ENCODE assay signal across 18 cellular contexts in genomic region chr5:61348437-61348836, GRCh38. TPM values are rescaled to one million over a fixed set of nuclear protein-coding genes. Genes with fewer than 3 reads are reported as not detected.
DNase-seq lines count a peak whose midpoint lies in the region; ATAC-seq and TF ChIP-seq lines count a peak whose summit lies in the region.
"Had no signal": no experiment of that assay in that cellular context is flagged by ENCODE, and none has a peak within 500 bp of the region (broad histone marks: within the 10 kb centered on the region; RNA-seq: fewer than 3 reads in every experiment).

No MANE protein-coding gene starts in this region.

- intact Hi-C loops in A673 (cut with micrococcal nuclease; ENCODE audit: unreplicated experiment): no loop called here
- intact Hi-C loops in left colon (cut with DNase I, micrococcal nuclease): loop anchor here in 1 of 2 donors (10.0 kb wide), 1 partner anchor 56 kb away; no protein-coding TSS in a partner anchor

- peak overlapping the region; percentile 5 for H3K4me2 ChIP-seq in Loucy (ENCODE audit: low read depth, low read length, poor library complexity, severe bottlenecking)
- H3K4me2 ChIP-seq: BLaER1 had no signal

- peaks cover 19% of the 10 kb centered on the region for H4K20me1 ChIP-seq in Loucy (ENCODE audit: insufficient read depth, low read length, poor library complexity, severe bottlenecking)

- DNase-seq in A673 (ENCODE audit: low spot score): no peak
- DNase-seq in NOMO-1 treated with dmso at 0.1 percent for 144 hours (lab: John Stamatoyannopoulos, UW; ENCODE audit: unreplicated experiment): peak; percentile 58
- no peak for DNase-seq in left colon
- DNase-seq in activated T-cell treated with anti-CD3 and anti-CD28 coated beads, Interleukin-2, amount 50 U/mL, for 48 hours: no peak
- DNase-seq in anterior cingulate cortex (lab: John Stamatoyannopoulos, UW): no peak
- no peak for DNase-seq in CD8-positive, alpha-beta memory T cell
- DNase-seq: 8988T, GF-D8, Karpas-422, NCI-H1436, NCI-H2081, NCI-H510A treated with DMSO at 0.1 percent for 48 hours, OCI-M1, RPMI8226, SJCRH30 had no signal

- peak overlapping the region; percentile 2 for H3K27ac ChIP-seq in A673 (ENCODE audit: low read depth, low read length, poor library complexity, severe bottlenecking)
- no peak overlapping the region for H3K27ac ChIP-seq in CD8-positive, alpha-beta memory T cell (ENCODE audit: low read depth, low read length)
- H3K27ac ChIP-seq: BLaER1, SJCRH30 had no signal

- peaks cover 53% of the 10 kb centered on the region for H3K79me2 ChIP-seq in Loucy (ENCODE audit: insufficient read depth, low read length)

- H2AFZ ChIP-seq in Loucy (ENCODE audit: low read length): no peak overlapping the region

- no peak overlapping the region for H3K9ac ChIP-seq in Loucy (ENCODE audit: low read depth, low read length, poor library complexity, severe bottlenecking)
- H3K9ac ChIP-seq: BLaER1 had no signal

- H3F3A ChIP-seq in Loucy (ENCODE audit: low read depth): no peaks in the 10 kb centered on the region

- H3K9me3 ChIP-seq in A673 (ENCODE audit: low read depth, low read length, poor library complexity, severe bottlenecking): no peaks in the 10 kb centered on the region
- no peaks in the 10 kb centered on the region for H3K9me3 ChIP-seq in Loucy (ENCODE audit: insufficient read depth, low read depth, low read length)
- H3K9me3 ChIP-seq in CD8-positive, alpha-beta memory T cell (ENCODE audit: low read length): no peaks in the 10 kb centered on the region
- H3K9me3 ChIP-seq: SJCRH30 had no signal

- H3K4me3 Mint-ChIP-seq in CD8-positive, alpha-beta memory T cell: no peak overlapping the region

- no peaks in the 10 kb centered on the region for H3K9me3 Mint-ChIP-seq in CD8-positive, alpha-beta memory T cell

- no peaks in the 10 kb centered on the region for H3K9me2 ChIP-seq in Loucy (replicated peaks; ENCODE audit: low read depth, low read length)

- TF ChIP-seq CTCF in A673 (conservative IDR thresholded peaks at IDR 0.05; ENCODE audit: low read depth, low read length) (no peak), Loucy (conservative IDR thresholded peaks at IDR 0.05; ENCODE audit: low read length) (no peak)

- BruUV-seq in A673 (replicated peaks; lab: Mats Ljungman, UMichigan): no TSS peak

- no peak overlapping the region for H3K4me3 ChIP-seq in A673 (ENCODE audit: low read depth, low read length, poor library complexity, severe bottlenecking)
- H3K4me3 ChIP-seq in Loucy (ENCODE audit: low read length, poor library complexity, severe bottlenecking): no peak overlapping the region
- no peak overlapping the region for H3K4me3 ChIP-seq in CD8-positive, alpha-beta memory T cell (ENCODE audit: low read length)
- H3K4me3 ChIP-seq: BLaER1, SJCRH30 had no signal

- CTCF ChIA-PET in A673 (lab: Charles Lee): no interaction called here
- CTCF ChIA-PET in CD8-positive, alpha-beta memory T cell (lab: Charles Lee): no interaction called here

- H3K27ac Mint-ChIP-seq in CD8-positive, alpha-beta memory T cell: no peak overlapping the region

- H3K4me1 Mint-ChIP-seq in CD8-positive, alpha-beta memory T cell: peaks cover 40 to 83% (median 59%) of the 10 kb centered on the region in 3 donors

- H3K36me3 Mint-ChIP-seq in CD8-positive, alpha-beta memory T cell: peaks cover 0 to 4% (median 0%) of the 10 kb centered on the region in 3 donors

- POLR2A ChIA-PET in A673 (lab: Charles Lee; ENCODE audit: low non-redundant PET): no interaction called here
- POLR2A ChIA-PET in CD8-positive, alpha-beta memory T cell (lab: Charles Lee): no interaction called here

- peaks cover 93% of the 10 kb centered on the region for H3K4me1 ChIP-seq in A673 (ENCODE audit: insufficient read depth, low read length, poor library complexity, severe bottlenecking)
- H3K4me1 ChIP-seq in Loucy (ENCODE audit: insufficient read depth, low read length, poor library complexity, severe bottlenecking): peaks cover 21% of the 10 kb centered on the region
- H3K4me1 ChIP-seq in CD8-positive, alpha-beta memory T cell (ENCODE audit: insufficient read depth, low read length): no peaks in the 10 kb centered on the region

- ATAC-seq in left colon (peak; percentile 34), GM21360 (IDR thresholded peaks at IDR 0.05; ENCODE audit: unreplicated experiment) (no peak)

- peaks cover 0 to 3% of the 10 kb centered on the region in 2 donors for H3K27me3 Mint-ChIP-seq in CD8-positive, alpha-beta memory T cell

- no peaks in the 10 kb centered on the region for H3K36me3 ChIP-seq in A673 (ENCODE audit: insufficient read depth, low read length, poor library complexity, severe bottlenecking)
- no peaks in the 10 kb centered on the region for H3K36me3 ChIP-seq in Loucy (ENCODE audit: insufficient read depth, low read length)
- H3K36me3 ChIP-seq in CD8-positive, alpha-beta memory T cell (ENCODE audit: insufficient read depth, low read length): no peaks in the 10 kb centered on the region

- H3K27me3 ChIP-seq in A673 (replicated peaks; ENCODE audit: insufficient read depth, low read depth, low read length, poor library complexity) (no peaks in the 10 kb centered on the region), Loucy (ENCODE audit: insufficient read depth, low read length, poor library complexity, severe bottlenecking) (no peaks in the 10 kb centered on the region)
- no peaks in the 10 kb centered on the region for H3K27me3 ChIP-seq in CD8-positive, alpha-beta memory T cell (ENCODE audit: insufficient read depth, low read length, poor library complexity, severe bottlenecking)
- H3K27me3 ChIP-seq: BLaER1, SJCRH30 had no signal

RNA-seq across cellular contexts. Expression of gene ZSWIM6, which starts 16.4 kb away (rescaled TPM):
- total RNA-seq in A673 (2021) (43.9 and 47.3 TPM in 2 replicates), left colon (10 to 100 TPM; 22.5 to 27.1 TPM)
- 1 to 10 TPM; 5.9 to 6.0 TPM for total RNA-seq in CD8-positive, alpha-beta memory T cell
- 0.64 TPM for polyA plus RNA-seq in CD8-positive, alpha-beta memory T cell
